In genomic region chr22:25702571-25703167, GRCh38 we compare ENCODE assay signal across 15 cellular contexts. TPM values are rescaled to one million over a fixed set of nuclear protein-coding genes. Genes with fewer than 3 reads are reported as not detected.
DNase-seq lines count a peak whose midpoint lies in the region; ATAC-seq and TF ChIP-seq lines count a peak whose summit lies in the region.
"Had no signal": no experiment of that assay in that cellular context is flagged by ENCODE, and none has a peak within 500 bp of the region (broad histone marks: within the 10 kb centered on the region; RNA-seq: fewer than 3 reads in every experiment).

No MANE protein-coding gene starts in this region.

- H3K4me3 ChIP-seq in BLaER1 treated with 17β-estradiol and CSF1 and Interleukin-3, amounts not matched to agents 10 nM and 100 nM, result no peak overlapping the region
- no peak overlapping the region for H3K4me3 ChIP-seq in OCI-LY7 (ENCODE audit: low read depth, low read length, poor library complexity, severe bottlenecking)
- no peak overlapping the region for H3K4me3 ChIP-seq in heart right ventricle
- H3K4me3 ChIP-seq: MG63, mucosa of descending colon had no signal

- no peak overlapping the region for H2AFZ ChIP-seq in OCI-LY7 (ENCODE audit: low read length)

- H3K4me1 ChIP-seq in BLaER1 treated with 17β-estradiol and CSF1 and Interleukin-3, amounts not matched to agents 10 nM and 100 nM, result peaks cover 8 to 32% (median 17%) of the 10 kb centered on the region in 10 experiments; a peak in 18 of 20 replicates
- H3K4me1 ChIP-seq in OCI-LY7 (ENCODE audit: insufficient read depth, low read length, poor library complexity, severe bottlenecking) (peaks cover 3% of the 10 kb centered on the region), heart right ventricle (peaks cover 0 to 31% (median 16%) of the 10 kb centered on the region in 9 donors)

- peaks cover 20 to 79% (median 44%) of the 10 kb centered on the region in 11 experiments; a peak in 21 of 22 replicates for H3K36me3 ChIP-seq in BLaER1 treated with 17β-estradiol and CSF1 and Interleukin-3, amounts not matched to agents 10 nM and 100 nM
- H3K36me3 ChIP-seq in OCI-LY7 (ENCODE audit: insufficient read depth, low read length), result peaks cover 10% of the 10 kb centered on the region; the same call in 1 of the 2 replicates
- peaks cover 0 to 19% (median 0%) of the 10 kb centered on the region in 9 donors for H3K36me3 ChIP-seq in heart right ventricle
- H3K36me3 ChIP-seq: MG63 had no signal

- no peaks in the 10 kb centered on the region for H3K27me3 ChIP-seq in BLaER1 treated with 17β-estradiol and CSF1 and Interleukin-3, amounts not matched to agents 10 nM and 100 nM
- H3K27me3 ChIP-seq in heart right ventricle, result no peaks in the 10 kb centered on the region
- H3K27me3 ChIP-seq: MG63 had no signal

- POLR2A ChIA-PET in OCI-LY7 (lab: Charles Lee), result no interaction called here

- H4K20me1 ChIP-seq in BLaER1 treated with 17β-estradiol and CSF1 and Interleukin-3, amounts not matched to agents 10 nM and 100 nM, result peaks cover 0 to 14% (median 0%) of the 10 kb centered on the region in 11 experiments; a peak in 4 of 22 replicates
- no peaks in the 10 kb centered on the region for H4K20me1 ChIP-seq in OCI-LY7 (ENCODE audit: insufficient read depth, low read length)

- CTCF ChIA-PET in OCI-LY7 (lab: Charles Lee; ENCODE audit: unreplicated experiment), result no interaction called here

- peak overlapping the region; percentile 3 to 65 (median 25); a peak in 13 of 22 replicates for H3K4me2 ChIP-seq in BLaER1 treated with 17β-estradiol and CSF1 and Interleukin-3, amounts not matched to agents 10 nM and 100 nM
- H3K4me2 ChIP-seq in OCI-LY7 (ENCODE audit: low read length), result peak overlapping the region; percentile 23; the same call in 1 of the 2 replicates

- ATAC-seq in heart right ventricle (no peak), GM19023 (IDR thresholded peaks at IDR 0.05; ENCODE audit: unreplicated experiment) (no peak)
- ATAC-seq: mucosa of descending colon, Right ventricle myocardium inferior had no signal

- DNase-seq in GM10266 (ENCODE audit: extremely low spot score), result peak; percentile 21
- no peak for DNase-seq in OCI-LY7 (ENCODE audit: low spot score)
- DNase-seq in dermis blood vessel endothelial cell, result peak; percentile 10
- DNase-seq in heart right ventricle, result no peak
- no peak for DNase-seq in NCI-H1436 treated with DMSO at 0.1 percent for 48 hours (lab: John Stamatoyannopoulos, UW)
- DNase-seq: C1 segment of cervical spinal cord, glutamatergic neuron, MG63, mucosa of descending colon had no signal

- H3K9me2 ChIP-seq in OCI-LY7 (ENCODE audit: insufficient read depth, low read length), result no peaks in the 10 kb centered on the region

- no TSS peak for BruUV-seq in OCI-LY7 (replicated peaks; lab: Mats Ljungman, UMichigan)

- no peaks in the 10 kb centered on the region for H3K9me3 ChIP-seq in BLaER1 treated with 17β-estradiol and CSF1 and Interleukin-3, amounts not matched to agents 10 nM and 100 nM (replicated peaks in 1 of 11)
- H3K9me3 ChIP-seq in OCI-LY7 (ENCODE audit: low read length) (no peaks in the 10 kb centered on the region), heart right ventricle (no peaks in the 10 kb centered on the region)
- H3K9me3 ChIP-seq: MG63, mucosa of descending colon had no signal

- peak overlapping the region in 1 of 11 experiments; percentile 33; a peak in 1 of 22 replicates for H3K27ac ChIP-seq in BLaER1 treated with 17β-estradiol and CSF1 and Interleukin-3, amounts not matched to agents 10 nM and 100 nM
- no peak overlapping the region for H3K27ac ChIP-seq in OCI-LY7 (ENCODE audit: low read depth, low read length, poor library complexity, severe bottlenecking)
- no peak overlapping the region for H3K27ac ChIP-seq in heart right ventricle

- no peak for TF ChIP-seq CTCF in GM10266 (IDR thresholded peaks at IDR 0.05; ENCODE audit: control insufficient read depth, insufficient read depth, low read depth, missing control alignments)
- TF ChIP-seq CTCF in OCI-LY7 (conservative IDR thresholded peaks at IDR 0.05; ENCODE audit: low read length), result no peak
- no peak for TF ChIP-seq CTCF in heart right ventricle (IDR thresholded peaks at IDR 0.05)

- intact Hi-C loops in OCI-LY7 (cut with micrococcal nuclease; ENCODE audit: unreplicated experiment), result loop anchor here (2.0 to 5.0 kb wide), 2 partner anchors 135 to 158 kb away; no protein-coding TSS in a partner anchor
- intact Hi-C loops in heart right ventricle (cut with DNase I), result loop anchor here in 9 of 10 donors (2.0 to 10.0 kb wide), 7 partner anchors 72 to 242 kb away; no protein-coding TSS in a partner anchor

- H3K79me2 ChIP-seq in OCI-LY7 (ENCODE audit: insufficient read depth, low read depth, low read length), result no peaks in the 10 kb centered on the region

- WGBS in heart right ventricle, 2 donors, result 85 to 90% methylated on average over 7 of the region's 7 CpGs

- 0 out of 22 replicates have a peak overlapping the region, but pooled peaks of 1 of the 11 experiments have one; percentile 1 for H3K9ac ChIP-seq in BLaER1 treated with 17β-estradiol and CSF1 and Interleukin-3, amounts not matched to agents 10 nM and 100 nM

RNA-seq across cellular contexts. Expression of gene MYO18B, which starts 39.3 kb away (rescaled TPM):
- not detected in 2 replicates for total RNA-seq in OCI-LY7 (2014; rRNA removed; shearing (Covaris generic))
- not detected in 2 replicates for total RNA-seq in OCI-LY7 (2022)
- 0.17 TPM in 1 of 2 replicates, not detected in the other for total RNA-seq in dermis blood vessel endothelial cell
- total RNA-seq in heart right ventricle, result 100 to 1,000 TPM; 124 to 407 (median 234) TPM
- polyA plus RNA-seq in heart right ventricle, result 100 to 1,000 TPM; 111 to 184 TPM
- total RNA-seq: epithelial cell of proximal tubule, kidney epithelial cell, osteocyte had no signal

Comparison
In these comparisons a context has a peak if more than half of its experiments do, and no peak if none do; other contexts are left out.
1. DNase-seq: peak in GM10266 (single experiment) and dermis blood vessel endothelial cell (single experiment); none in OCI-LY7 (single experiment), heart right ventricle (0 of 2) and NCI-H1436 treated with DMSO at 0.1 percent for 48 hours (single experiment).
2. RNA of gene MYO18B, which starts 39.3 kb away (total RNA-seq): 124 to 407 TPM in heart right ventricle; 0.17 TPM in dermis blood vessel endothelial cell and not detected in OCI-LY7; every median in the first group is over 100 times any median in the second.